In genomic region chr12:70074510-70074909, GRCh38 we compare ENCODE assay signal across 22 cellular contexts.
DNase-seq lines count a peak whose midpoint lies in the region; ATAC-seq, FAIRE-seq and TF ChIP-seq lines count a peak whose summit lies in the region.
"Had no signal": no experiment of that assay in that cellular context is flagged by ENCODE, and none has a peak within 500 bp of the region (broad histone marks: within the 10 kb centered on the region; RNA-seq: fewer than 3 reads in every experiment).

No MANE protein-coding gene starts in this region.

- H3K27me3 ChIP-seq in GM23338 (ENCODE audit: insufficient read depth) (no peaks in the 10 kb centered on the region), Karpas-422 (ENCODE audit: low read length) (no peaks in the 10 kb centered on the region), GM12878 (replicated peaks in 1 of 2; ENCODE audit: control insufficient read depth in 2 of 2, insufficient read depth in 2 of 2, low read length in 1 of 2) (no peaks in the 10 kb centered on the region)
- H3K27me3 ChIP-seq: BE2C had no signal

- H3K27me3 Mint-ChIP-seq in GM23338 (ENCODE audit: insufficient read depth, low read depth, poor library complexity): no peaks in the 10 kb centered on the region
- H3K27me3 Mint-ChIP-seq in activated T-cell treated with anti-CD3 and anti-CD28 coated beads, Interleukin-2, amount 50 U/mL, for 24 hours: peaks cover 3% of the 10 kb centered on the region

- POLR2A ChIA-PET in GM12878 (lab: Charles Lee): no interaction called here

- no peaks in the 10 kb centered on the region for H3F3A ChIP-seq in GM23338 (replicated peaks; ENCODE audit: low read depth)

- H3K27ac ChIP-seq in GM23338 (ENCODE audit: low read depth) (no peak overlapping the region), Karpas-422 (ENCODE audit: low read length) (no peak overlapping the region), GM12878 (ENCODE audit: control insufficient read depth, insufficient read depth) (no peak overlapping the region)

- no peak overlapping the region for H3K4me3 ChIP-seq in GM23338
- H3K4me3 ChIP-seq in Karpas-422 (ENCODE audit: low read length): no peak overlapping the region
- H3K4me3 ChIP-seq in GM12878: no peak overlapping the region

- SMC1A ChIA-PET in GM12878 (lab: Charles Lee; ENCODE audit: uncharacterized antibody, unreplicated experiment): no interaction called here

- H2AFZ ChIP-seq in GM23338 (peak overlapping the region; percentile 67), Karpas-422 (ENCODE audit: low read length) (peak overlapping the region; percentile 15), GM12878 (ENCODE audit: control insufficient read depth, low read depth, low read length) (no peak overlapping the region)

- peaks cover 20% of the 10 kb centered on the region for H3K4me1 Mint-ChIP-seq in GM23338
- no peaks in the 10 kb centered on the region for H3K4me1 Mint-ChIP-seq in activated T-cell treated with anti-CD3 and anti-CD28 coated beads, Interleukin-2, amount 50 U/mL, for 24 hours (ENCODE audit: low read depth)

- no peaks in the 10 kb centered on the region; the same call in 2 of the 3 replicates for H3K9me3 Mint-ChIP-seq in GM23338
- H3K9me3 Mint-ChIP-seq in activated T-cell treated with anti-CD3 and anti-CD28 coated beads, Interleukin-2, amount 50 U/mL, for 24 hours: no peaks in the 10 kb centered on the region

- no peak for TF ChIP-seq CTCF in GM23338 (conservative IDR thresholded peaks at IDR 0.05; ENCODE audit: low read depth in 2 of 2)
- no peak for TF ChIP-seq CTCF in GM12878 (IDR thresholded peaks at IDR 0.05 in 2 of 3, conservative IDR thresholded peaks at IDR 0.05 in 1 of 3; ENCODE audit: control insufficient read depth in 2 of 3, extremely low read depth in 1 of 3, insufficient read depth in 1 of 3, low read depth in 3 of 3, low read length in 3 of 3)

- DNase-seq in GM23338 (ENCODE audit: low spot score) (peak; percentile 8), Karpas-422 (no peak), GM12878 (ENCODE audit: low read depth, low spot score) (no peak), iPS-NIHi7 (ENCODE audit: extremely low spot score) (peak; percentile 29), NCI-H2196 treated with DMSO at 0.1 percent for 48 hours (lab: John Stamatoyannopoulos, UW; ENCODE audit: unreplicated experiment) (no peak)
- no peak for DNase-seq in activated T-cell treated with anti-CD3 and anti-CD28 coated beads, Interleukin-2, amount 50 U/mL, for 24 hours
- DNase-seq: BE2C, DMS79 treated with DMSO at 0.1 percent for 48 hours, HFFc6, KG1, NCI-H1105, NCI-H146, NCI-H2029, NCI-H2171, NCI-H446, NCI-H526, Right ventricle myocardium superior, SW 1271 had no signal

- H3K36me3 ChIP-seq in GM23338 (ENCODE audit: insufficient read depth) (no peaks in the 10 kb centered on the region), Karpas-422 (ENCODE audit: insufficient read depth, low read length) (no peaks in the 10 kb centered on the region), GM12878 (ENCODE audit: control insufficient read depth in 2 of 2, insufficient read depth in 2 of 2, low read length in 1 of 2) (no peaks in the 10 kb centered on the region)
- H3K36me3 ChIP-seq: BE2C had no signal

- H3K9me3 ChIP-seq in Karpas-422 (ENCODE audit: low read length) (no peaks in the 10 kb centered on the region), GM12878 (replicated peaks; ENCODE audit: control insufficient read depth, insufficient read depth, low read length) (no peaks in the 10 kb centered on the region)
- H3K9me3 ChIP-seq: BE2C had no signal

- no peak for TF ChIP-seq POLR2A in GM12878 (IDR thresholded peaks at IDR 0.05; ENCODE audit: low read depth, low read length)

- H3K4me3 Mint-ChIP-seq in GM23338: no peak overlapping the region; the same call in 2 of the 3 replicates
- no peak overlapping the region for H3K4me3 Mint-ChIP-seq in activated T-cell treated with anti-CD3 and anti-CD28 coated beads, Interleukin-2, amount 50 U/mL, for 24 hours
- H3K4me3 Mint-ChIP-seq: HFFc6 had no signal

- H3K27ac Mint-ChIP-seq in GM23338: no peak overlapping the region
- no peak overlapping the region for H3K27ac Mint-ChIP-seq in activated T-cell treated with anti-CD3 and anti-CD28 coated beads, Interleukin-2, amount 50 U/mL, for 24 hours
- H3K27ac Mint-ChIP-seq: HFFc6 had no signal

- no peak for TF ChIP-seq EP300 in GM12878 (IDR thresholded peaks at IDR 0.05; ENCODE audit: borderline replicate concordance in 1 of 2, control insufficient read depth in 1 of 2, low read depth in 2 of 2, low read length in 2 of 2)

- RAD21 ChIA-PET in GM12878 (lab: Charles Lee; ENCODE audit: unreplicated experiment): no interaction called here

- intact Hi-C loops in GM12878 (cut with micrococcal nuclease; ENCODE audit: unreplicated experiment): no loop called here

- in situ Hi-C loops in GM12878 (cut with MboI): no loop called here

- TF ChIP-seq RAD21 in GM12878 (IDR thresholded peaks at IDR 0.05; ENCODE audit: insufficient read depth, low read depth, low read length): no peak

- CTCF ChIA-PET in GM12878 (lab: Yijun Ruan, JAX): interaction anchor here (1.5 kb wide), 1 partner anchor 20 kb away, joined by 3 read pairs; no protein-coding TSS in a partner anchor

- H3K4me2 ChIP-seq in GM23338 (no peak overlapping the region), Karpas-422 (ENCODE audit: low read depth, low read length, poor library complexity, severe bottlenecking) (no peak overlapping the region), GM12878 (ENCODE audit: control insufficient read depth, insufficient read depth) (no peak overlapping the region)

- peaks cover 10% of the 10 kb centered on the region for H3K4me1 ChIP-seq in GM23338 (ENCODE audit: insufficient read depth)
- H3K4me1 ChIP-seq in Karpas-422 (ENCODE audit: low read length): peaks cover 27% of the 10 kb centered on the region
- no peaks in the 10 kb centered on the region for H3K4me1 ChIP-seq in GM12878 (ENCODE audit: control insufficient read depth, insufficient read depth, low read length)
- H3K4me1 ChIP-seq: BE2C had no signal

- H3K36me3 Mint-ChIP-seq in GM23338 (ENCODE audit: low read depth): no peaks in the 10 kb centered on the region; the same call in 2 of the 3 replicates
- H3K36me3 Mint-ChIP-seq in activated T-cell treated with anti-CD3 and anti-CD28 coated beads, Interleukin-2, amount 50 U/mL, for 24 hours (ENCODE audit: low read depth): no peaks in the 10 kb centered on the region

- H3K9me2 ChIP-seq in GM23338 (ENCODE audit: insufficient read depth): no peaks in the 10 kb centered on the region; the same call in none of the 2 replicates
- no peaks in the 10 kb centered on the region for H3K9me2 ChIP-seq in Karpas-422 (replicated peaks; ENCODE audit: insufficient read depth, low read length)

- BruUV-seq in GM12878 (replicated peaks; lab: Mats Ljungman, UMichigan): no TSS peak

- H4K20me1 ChIP-seq in GM23338 (replicated peaks; ENCODE audit: insufficient read depth): no peaks in the 10 kb centered on the region
- H4K20me1 ChIP-seq in Karpas-422 (ENCODE audit: insufficient read depth, low read depth, low read length): no peaks in the 10 kb centered on the region
- H4K20me1 ChIP-seq in GM12878 (ENCODE audit: control insufficient read depth, insufficient read depth): no peaks in the 10 kb centered on the region

- no peak overlapping the region for H3K9ac ChIP-seq in Karpas-422 (ENCODE audit: low read length)
- H3K9ac ChIP-seq in GM12878 (ENCODE audit: control insufficient read depth, insufficient read depth, low read length): no peak overlapping the region

- ATAC-seq in GM23338 (peak; percentile 55), GM12878 (no peak), GM19395 (IDR thresholded peaks at IDR 0.05; ENCODE audit: unreplicated experiment) (no peak)

- FAIRE-seq in GM12878 (lab: Jason Lieb, UNC): no peak
- FAIRE-seq: GM12892, GM18507, RCC 7860 had no signal

- no peaks in the 10 kb centered on the region for H3K79me2 ChIP-seq in GM23338 (replicated peaks; ENCODE audit: insufficient read depth)
- H3K79me2 ChIP-seq in Karpas-422 (ENCODE audit: low read length): no peaks in the 10 kb centered on the region
- no peaks in the 10 kb centered on the region for H3K79me2 ChIP-seq in GM12878 (ENCODE audit: control insufficient read depth, insufficient read depth, low read length)

TF ChIP-seq in GM23338, 12 proteins besides CTCF, POLR2A, EP300 and RAD21 (continues in another document):
- TF ChIP-seq POLR2AphosphoS5 (IDR thresholded peaks at IDR 0.05; ENCODE audit: low read depth): no peak
- TF ChIP-seq ZNF114 (CRISPR knock-in tag; IDR thresholded peaks at IDR 0.05): no peak
- TF ChIP-seq NANOG (IDR thresholded peaks at IDR 0.05; ENCODE audit: borderline replicate concordance): no peak

TF ChIP-seq in GM12878, 131 proteins besides CTCF, POLR2A, EP300 and RAD21:
- 0 out of 2 replicates have a peak, but pooled peaks have one; percentile 7 for TF ChIP-seq RUNX3 (IDR thresholded peaks at IDR 0.05; ENCODE audit: low read length)
- no peak for TF ChIP-seq ZNF217 (IDR thresholded peaks at IDR 0.05)
- TF ChIP-seq BRCA1 (IDR thresholded peaks at IDR 0.05; ENCODE audit: low read depth, low read length): no peak
TF ChIP-seq in GM12878: peak in this region for 1.

Comparison
In these comparisons a context has a peak if more than half of its experiments do, and no peak if none do; other contexts are left out.
1. DNase-seq: peak in GM23338 (single experiment) and iPS-NIHi7 (single experiment); none in Karpas-422 (single experiment), GM12878 (single experiment), NCI-H2196 treated with DMSO at 0.1 percent for 48 hours (single experiment) and activated T-cell treated with anti-CD3 and anti-CD28 coated beads, Interleukin-2, amount 50 U/mL, for 24 hours (single experiment).